Comparison of ENCODE assay signal across 15 cellular contexts in the genomic region with DNA sequence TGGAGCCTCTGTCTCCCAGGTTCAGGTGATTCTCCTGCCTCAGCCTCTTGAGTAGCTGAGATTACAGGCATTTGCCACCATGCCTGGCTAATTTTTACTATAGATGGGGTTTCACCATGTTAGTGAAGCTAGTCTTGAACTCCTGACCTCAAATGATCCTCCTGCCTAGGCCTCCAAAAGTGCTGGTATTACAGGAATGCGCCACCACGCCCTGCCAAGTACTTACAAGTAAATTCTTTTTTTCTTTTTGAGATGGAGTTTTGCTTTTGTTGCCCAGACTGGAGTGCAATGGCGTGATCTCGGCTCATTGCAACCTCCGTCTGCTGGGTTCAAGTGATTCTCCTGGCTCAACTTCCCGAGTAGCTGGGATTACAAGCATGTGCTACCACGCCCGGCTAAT.
"Had no signal": no experiment of that assay in that cellular context is flagged by ENCODE, and none has a peak within 500 bp of the region (broad histone marks: within the 10 kb centered on the region; RNA-seq: fewer than 3 reads in every experiment).

No MANE protein-coding gene starts in this region.

- H3K36me3 ChIP-seq: heart left ventricle, lower lobe of right lung, tibial artery had no signal

- FAIRE-seq: endothelial cell of umbilical vein, urothelium cell line had no signal

- ATAC-seq: heart left ventricle, left cardiac atrium, lower lobe of right lung had no signal

- H3K4me3 ChIP-seq: heart left ventricle, lower lobe of right lung, tibial artery had no signal

- H3K27ac ChIP-seq: heart left ventricle, lower lobe of right lung, tibial artery had no signal

- H3K9me3 ChIP-seq: heart left ventricle, lower lobe of right lung, tibial artery had no signal

- DNase-seq: activated CD4-positive, CD25-positive, alpha-beta regulatory T cell treated with anti-CD3 and anti-CD28 coated beads, Interleukin-2, amount 50 U/mL, for 72 hours; activated gamma-delta T cell; activated naive CD8-positive, alpha-beta T cell treated with anti-CD3 and anti-CD28 coated beads for 36 hours; effector CD8-positive, alpha-beta T cell; foreskin melanocyte; heart left ventricle; immature natural killer cell; left cardiac atrium; lower lobe of right lung; midbrain; stimulated activated CD4-positive, alpha-beta T cell treated with anti-CD3 and anti-CD28 coated beads, Interleukin-2, amount 100 ng/mL, for 48 hours; stimulated activated naive CD4-positive, alpha-beta T cell; tibial artery had no signal

- H3K27me3 ChIP-seq: heart left ventricle, tibial artery had no signal
